Comparison of ENCODE assay signal across 8 cellular contexts in genomic region chrX:17736856-17737706, GRCh38. TPM values are rescaled to one million over a fixed set of nuclear protein-coding genes. Genes with fewer than 3 reads are reported as not detected.
A peak's percentile ranks its signal among the peaks of the same experiment; 100 is the strongest.
DNase-seq lines count a peak whose midpoint lies in the region; ATAC-seq and TF ChIP-seq lines count a peak whose summit lies in the region.

SCML1 (plus strand) TSS chrX:17737493; CDS start chrX:17744187, 6,694 bp downstream.

- H3K9me3 Mint-ChIP-seq in mesothelial cell of epicardium: no peaks in the 10 kb centered on the region

- H3K4me3 ChIP-seq in AG04449 (ENCODE audit: low read depth, low read length) (peak within 1 kb of the TSS; percentile 75), epithelial cell of esophagus (ENCODE audit: low read length) (peak within 1 kb of the TSS; percentile 72)

- TF ChIP-seq CTCF in AG04449 (IDR thresholded peaks at IDR 0.05; ENCODE audit: insufficient read depth, low read length, missing control alignments) (no peak), epithelial cell of esophagus (IDR thresholded peaks at IDR 0.05; ENCODE audit: insufficient read depth, low read depth, low read length, missing control alignments) (no peak), mesothelial cell of epicardium (IDR thresholded peaks at IDR 0.05; ENCODE audit: unreplicated experiment) (no peak)

- POLR2A ChIA-PET in AG04449 (lab: Yijun Ruan, JAX): interaction anchor here (1.0 kb wide), 1 partner anchor 867 kb away, joined by 3 read pairs; the partner anchor contains the start of gene RBBP7

- H3K27me3 Mint-ChIP-seq in mesothelial cell of epicardium (ENCODE audit: low read depth): no peaks in the 10 kb centered on the region

- peak within 1 kb of the TSS; percentile 87 for H3K27ac Mint-ChIP-seq in mesothelial cell of epicardium

- peaks cover 14% of the 10 kb centered on the region for H3K4me1 Mint-ChIP-seq in mesothelial cell of epicardium

- ATAC-seq in HG03558 (IDR thresholded peaks at IDR 0.05; ENCODE audit: extremely low read depth, unreplicated experiment): peak; percentile 48

- H3K4me3 Mint-ChIP-seq in mesothelial cell of epicardium: peak within 1 kb of the TSS; percentile 75

- CTCF ChIA-PET in AG04449 (lab: Yijun Ruan, JAX): no interaction called here

- H3K36me3 Mint-ChIP-seq in mesothelial cell of epicardium: no peaks in the 10 kb centered on the region

- DNase-seq in AG04449 (ENCODE audit: low read depth, low spot score) (peak; percentile 86), GM19238 (ENCODE audit: insufficient read length, low spot score) (peak; percentile 27), NOMO-1 (lab: John Stamatoyannopoulos, UW; ENCODE audit: unreplicated experiment in 2 of 2) (peak; percentile 86 to 89), activated T-cell treated with anti-CD3 and anti-CD28 coated beads for 48 hours (ENCODE audit: low read depth) (peak; percentile 85), epithelial cell of esophagus (ENCODE audit: low read depth) (peak; percentile 96), mesothelial cell of epicardium (ENCODE audit: low spot score in 2 of 2, unreplicated experiment in 2 of 2) (peak; percentile 92 to 94)
- DNase-seq in stimulated activated CD8-positive, alpha-beta memory T cell treated with anti-CD3 and anti-CD28 coated beads, Interleukin-15, amount 100 ng/mL, for 1 hour (ENCODE audit: low read depth): peak; percentile 71

RNA-seq across cellular contexts. Expression of gene SCML1, which starts in this region (rescaled TPM):
- 9.8 to 10.7 TPM (median 10.4 TPM) in 3 replicates for total RNA-seq in mesothelial cell of epicardium

Comparison
In these comparisons a context has a peak if more than half of its experiments do, and no peak if none do; other contexts are left out.
1. Peak in every context shown above with its lines: DNase-seq, ATAC-seq and H3K4me3 ChIP-seq.
2. DNase-seq: peak in every context shown above with its lines; median percentile 96 in epithelial cell of esophagus; 93 in mesothelial cell of epicardium; 88 in NOMO-1; 86 in AG04449; 85 in activated T-cell treated with anti-CD3 and anti-CD28 coated beads for 48 hours; 71 in stimulated activated CD8-positive, alpha-beta memory T cell treated with anti-CD3 and anti-CD28 coated beads, Interleukin-15, amount 100 ng/mL, for 1 hour; 27 in GM19238.